19 cellular contexts compared by ENCODE assay signal in the genomic region with DNA sequence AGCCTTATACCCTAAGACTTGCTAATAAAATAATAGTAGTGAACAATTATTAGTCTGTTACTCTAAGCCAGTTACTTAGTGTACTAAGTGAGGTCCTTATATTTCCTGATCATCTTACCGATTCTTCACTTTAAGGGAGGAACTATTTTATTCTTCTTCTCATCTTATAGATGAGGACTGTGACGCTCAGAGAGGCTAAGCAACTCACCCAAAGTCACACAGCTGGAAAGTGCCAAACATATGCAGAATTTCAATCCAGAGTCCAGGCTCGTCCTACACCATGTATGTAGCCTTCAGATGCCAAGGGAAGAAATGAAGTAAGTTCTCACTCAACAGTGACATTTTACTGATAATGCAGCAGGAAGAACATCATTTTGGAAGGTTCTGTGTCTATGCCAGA.
"Had no signal": no experiment of that assay in that cellular context is flagged by ENCODE, and none has a peak within 500 bp of the region (broad histone marks: within the 10 kb centered on the region; RNA-seq: fewer than 3 reads in every experiment).

No MANE protein-coding gene starts in this region.

- H3K9me3 Mint-ChIP-seq: dendritic cell treated with granulocyte-macrophage colony-stimulating factor and Interleukin-4, amounts not matched to agents 40 ng/mL and 50 ng/mL, for 4 days; endodermal cell; natural killer cell; neural crest cell; stimulated activated naive CD8-positive, alpha-beta T cell treated with anti-CD3 and anti-CD28 coated beads, Interleukin-15, amount 100 ng/mL, for 72 hours had no signal

- H3K36me3 ChIP-seq: heart left ventricle, right atrium auricular region, sigmoid colon, tibial nerve, upper lobe of right lung, vagina had no signal

- FAIRE-seq: endothelial cell of umbilical vein had no signal

- H3K27me3 ChIP-seq: right atrium auricular region, testis, vagina had no signal

- H3K4me3 Mint-ChIP-seq: dendritic cell treated with granulocyte-macrophage colony-stimulating factor and Interleukin-4, amounts not matched to agents 40 ng/mL and 50 ng/mL, for 4 days; endodermal cell; natural killer cell; neural crest cell; stimulated activated naive B cell treated with anti-CD40 and anti-IgM and Interleukin-4, amounts not matched to agents 10 μg/mL and 1 μg/mL and 100 μg/mL, for 72 hours; stimulated activated naive CD8-positive, alpha-beta T cell treated with anti-CD3 and anti-CD28 coated beads, Interleukin-15, amount 100 ng/mL, for 72 hours had no signal

- H3K4me1 Mint-ChIP-seq: natural killer cell; stimulated activated naive B cell treated with anti-CD40 and anti-IgM and Interleukin-4, amounts not matched to agents 10 μg/mL and 1 μg/mL and 100 μg/mL, for 72 hours had no signal

- H3K9me3 ChIP-seq: heart left ventricle, right atrium auricular region, sigmoid colon, testis, tibial nerve, upper lobe of right lung, vagina had no signal

- H3K27ac Mint-ChIP-seq: dendritic cell treated with granulocyte-macrophage colony-stimulating factor and Interleukin-4, amounts not matched to agents 40 ng/mL and 50 ng/mL, for 4 days; endodermal cell; natural killer cell; stimulated activated naive B cell treated with anti-CD40 and anti-IgM and Interleukin-4, amounts not matched to agents 10 μg/mL and 1 μg/mL and 100 μg/mL, for 72 hours; stimulated activated naive CD8-positive, alpha-beta T cell treated with anti-CD3 and anti-CD28 coated beads, Interleukin-15, amount 100 ng/mL, for 72 hours had no signal

- H3K4me3 ChIP-seq: heart left ventricle, right atrium auricular region, sigmoid colon, skin epidermis, testis, tibial nerve, upper lobe of right lung, vagina had no signal

- H3K27ac ChIP-seq: heart left ventricle, right atrium auricular region, sigmoid colon, skin epidermis, testis, tibial nerve, upper lobe of right lung, vagina had no signal

- DNase-seq: foreskin melanocyte; heart left ventricle; hippocampal formation; natural killer cell; sigmoid colon; stimulated activated CD4-positive, alpha-beta T cell treated with anti-CD3 and anti-CD28 coated beads, Interleukin-2, amount 100 ng/mL, for 24 hours; stimulated activated CD4-positive, alpha-beta T cell treated with anti-CD3 and anti-CD28 coated beads, Interleukin-4, amount 100 ng/mL, for 4 hours; stimulated activated naive B cell treated with anti-CD40 and anti-IgM and Interleukin-4, amounts not matched to agents 10 μg/mL and 1 μg/mL and 100 μg/mL, for 72 hours; stimulated activated naive CD8-positive, alpha-beta T cell treated with anti-CD3 and anti-CD28 coated beads, Interleukin-15, amount 100 ng/mL, for 72 hours; testis; upper lobe of right lung had no signal

- H3K36me3 Mint-ChIP-seq: natural killer cell; stimulated activated naive B cell treated with anti-CD40 and anti-IgM and Interleukin-4, amounts not matched to agents 10 μg/mL and 1 μg/mL and 100 μg/mL, for 72 hours had no signal

- ATAC-seq: heart left ventricle; natural killer cell; stimulated activated naive CD8-positive, alpha-beta T cell treated with anti-CD3 and anti-CD28 coated beads, Interleukin-15, amount 100 ng/mL, for 72 hours; upper lobe of right lung had no signal

- H3K4me1 ChIP-seq: sigmoid colon, testis, vagina had no signal
